ENCODE assay signal across 25 cellular contexts in genomic region chr17:37746617-37747016, GRCh38. TPM values are rescaled to one million over a fixed set of nuclear protein-coding genes. Genes with fewer than 3 reads are reported as not detected.
DNase-seq lines count a peak whose midpoint lies in the region; FAIRE-seq and TF ChIP-seq lines count a peak whose summit lies in the region.
"Had no signal": no experiment of that assay in that cellular context is flagged by ENCODE, and none has a peak within 500 bp of the region (broad histone marks: within the 10 kb centered on the region; RNA-seq: fewer than 3 reads in every experiment).

No MANE protein-coding gene starts in this region.

- H3K27ac Mint-ChIP-seq in type B pancreatic cell, result peak overlapping the region; percentile 16
- H3K27ac Mint-ChIP-seq: activated CD4-positive, alpha-beta T cell treated with anti-CD3 and anti-CD28 coated beads for 36 hours; activated naive CD4-positive, alpha-beta T cell treated with anti-CD3 and anti-CD28 coated beads, Interleukin-2, amount 10 ng/mL, durations not matched to agents 7 days and 5 days; activated T-cell treated with anti-CD3 and anti-CD28 coated beads, Interleukin-2, amount 50 U/mL, for 72 hours; dendritic cell treated with granulocyte-macrophage colony-stimulating factor and Interleukin-4, amounts not matched to agents 40 ng/mL and 50 ng/mL, for 4 days; T-helper 1 cell treated with Interleukin-12 subunit alpha and Interleukin-12 subunit beta and Interleukin-4 antibody, amounts not matched to agents 30 μg/mL and 1 μg/mL, for 36 hours had no signal

- H3K27me3 ChIP-seq in endocrine pancreas (ENCODE audit: control insufficient read depth, insufficient read depth, low read length), result no peaks in the 10 kb centered on the region
- H3K27me3 ChIP-seq: testis had no signal

- H3K9me3 ChIP-seq in endocrine pancreas (ENCODE audit: control insufficient read depth, low read length), result no peaks in the 10 kb centered on the region
- H3K9me3 ChIP-seq: testis had no signal

- H3K4me3 Mint-ChIP-seq in type B pancreatic cell, result peak overlapping the region; percentile 88
- H3K4me3 Mint-ChIP-seq: activated CD4-positive, alpha-beta T cell treated with anti-CD3 and anti-CD28 coated beads for 36 hours; activated naive CD4-positive, alpha-beta T cell treated with anti-CD3 and anti-CD28 coated beads, Interleukin-2, amount 10 ng/mL, durations not matched to agents 7 days and 5 days; activated T-cell treated with anti-CD3 and anti-CD28 coated beads, Interleukin-2, amount 50 U/mL, for 72 hours; dendritic cell treated with granulocyte-macrophage colony-stimulating factor and Interleukin-4, amounts not matched to agents 40 ng/mL and 50 ng/mL, for 4 days had no signal

- no peaks in the 10 kb centered on the region for H3K36me3 ChIP-seq in endocrine pancreas (ENCODE audit: control insufficient read depth, insufficient read depth, low read length)

- no peak overlapping the region for H3K9ac ChIP-seq in endocrine pancreas (ENCODE audit: control insufficient read depth, insufficient read depth, low read length)

- H3K4me3 ChIP-seq in endocrine pancreas (ENCODE audit: control insufficient read depth, insufficient read depth, low read length), result peak overlapping the region; percentile 30
- H3K4me3 ChIP-seq: SK-N-MC, testis had no signal

- H3K9me3 Mint-ChIP-seq in type B pancreatic cell, result no peaks in the 10 kb centered on the region
- H3K9me3 Mint-ChIP-seq: activated naive CD4-positive, alpha-beta T cell treated with anti-CD3 and anti-CD28 coated beads, Interleukin-2, amount 10 ng/mL, durations not matched to agents 7 days and 5 days; activated T-cell treated with anti-CD3 and anti-CD28 coated beads, Interleukin-2, amount 50 U/mL, for 72 hours; dendritic cell treated with granulocyte-macrophage colony-stimulating factor and Interleukin-4, amounts not matched to agents 40 ng/mL and 50 ng/mL, for 4 days; T-helper 1 cell treated with Interleukin-12 subunit alpha and Interleukin-12 subunit beta and Interleukin-4 antibody, amounts not matched to agents 30 μg/mL and 1 μg/mL, for 36 hours had no signal

- FAIRE-seq in urothelium cell line (lab: Jason Lieb, UNC), result no peak
- FAIRE-seq: H54 had no signal

- H3K27me3 Mint-ChIP-seq in type B pancreatic cell, result peaks cover 84% of the 10 kb centered on the region

- H3K36me3 Mint-ChIP-seq in type B pancreatic cell, result no peaks in the 10 kb centered on the region
- H3K36me3 Mint-ChIP-seq: activated naive CD4-positive, alpha-beta T cell treated with anti-CD3 and anti-CD28 coated beads, Interleukin-2, amount 10 ng/mL, durations not matched to agents 7 days and 5 days had no signal

- peaks cover 5% of the 10 kb centered on the region for H3K4me1 Mint-ChIP-seq in type B pancreatic cell (ENCODE audit: unreplicated experiment)

- peak; percentile 57 for DNase-seq in HT-29 (ENCODE audit: low spot score)
- peak; percentile 16 for DNase-seq in mesenteric fat pad (ENCODE audit: low spot score)
- DNase-seq in type B pancreatic cell (ENCODE audit: extremely low spot score, unreplicated experiment), result no peak
- DNase-seq in superior temporal gyrus (ENCODE audit: extremely low spot score), result no peak
- DNase-seq in urothelium cell line (ENCODE audit: low spot score), result no peak
- no peak for DNase-seq in DMS153 (lab: John Stamatoyannopoulos, UW)
- DNase-seq: activated CD4-positive, alpha-beta T cell treated with anti-CD3 and anti-CD28 coated beads for 36 hours; activated naive CD4-positive, alpha-beta T cell treated with anti-CD3 and anti-CD28 coated beads, Interleukin-2, amount 10 ng/mL, durations not matched to agents 7 days and 5 days; activated T-cell treated with anti-CD3 and anti-CD28 coated beads, Interleukin-2, amount 50 U/mL, for 72 hours; DMS 273 treated with DMSO at 0.1 percent for 48 hours; islet precursor cell; Karpas-422; NCI-H1694; NCI-H2171 treated with DMSO at 0.1 percent for 48 hours; occipital lobe; retina; testis had no signal

- no peak for TF ChIP-seq CTCF in type B pancreatic cell (conservative IDR thresholded peaks at IDR 0.05)

- peaks cover 9% of the 10 kb centered on the region for H3K4me1 ChIP-seq in endocrine pancreas (ENCODE audit: control insufficient read depth, insufficient read depth, low read length)

RNA-seq across cellular contexts. Expression of gene HNF1B, which starts 1.8 kb away (rescaled TPM):
- 66.0 and 91.4 TPM in 2 replicates for total RNA-seq in HT-29 (2014; rRNA removed; shearing (Covaris generic))
- not detected for total RNA-seq in mesenteric fat pad
- 10.6 and 19.0 TPM in 2 replicates for total RNA-seq in type B pancreatic cell (ENCODE audit: low replicate concordance)
- total RNA-seq: activated CD4-positive, alpha-beta T cell treated with anti-CD3 and anti-CD28 coated beads for 36 hours; cardiac septum; lung microvascular endothelial cell; myocyte; occipital lobe had no signal

Comparison
In these comparisons a context has a peak if more than half of its experiments do, and no peak if none do; other contexts are left out.
1. DNase-seq: peak in HT-29 (single experiment) and mesenteric fat pad (single experiment); none in type B pancreatic cell (single experiment), superior temporal gyrus (single experiment), urothelium cell line (single experiment) and DMS153 (single experiment).
2. RNA of gene HNF1B, which starts 1.8 kb away (total RNA-seq): 66.0 to 91.4 TPM in HT-29 and 10.6 to 19.0 TPM in type B pancreatic cell; not detected in mesenteric fat pad (single experiment); every median in the first group is over 10 times any median in the second.